Comparison of ENCODE assay signal across 15 cellular contexts in genomic region chr13:33388254-33388998, GRCh38.
DNase-seq lines count a peak whose midpoint lies in the region; ATAC-seq, FAIRE-seq and TF ChIP-seq lines count a peak whose summit lies in the region.
"Had no signal": no experiment of that assay in that cellular context is flagged by ENCODE, and none has a peak within 500 bp of the region (broad histone marks: within the 10 kb centered on the region; RNA-seq: fewer than 3 reads in every experiment).

No MANE protein-coding gene starts in this region.

- H3K36me3 ChIP-seq in adipocyte (ENCODE audit: control insufficient read depth, insufficient read depth, low read length, severe bottlenecking) (no peaks in the 10 kb centered on the region), mucosa of descending colon (ENCODE audit: low read depth) (no peaks in the 10 kb centered on the region)

- H3K9me3 ChIP-seq in adipocyte (ENCODE audit: control insufficient read depth, low read length) (no peaks in the 10 kb centered on the region), mucosa of descending colon (no peaks in the 10 kb centered on the region)

- FAIRE-seq in frontal cortex (lab: Jason Lieb, UNC), result no peak

- H3K4me3 ChIP-seq in GM12865 (ENCODE audit: low read depth, low read length), result no peak overlapping the region
- no peak overlapping the region for H3K4me3 ChIP-seq in adipocyte (ENCODE audit: low read length)
- no peak overlapping the region for H3K4me3 ChIP-seq in mucosa of descending colon

- DNase-seq in GM12865 (ENCODE audit: low read depth), result peak; percentile 5
- peak; percentile 47 for DNase-seq in HT-29 (ENCODE audit: low spot score)
- peak; percentile 2 for DNase-seq in adipocyte (ENCODE audit: low read depth)
- no peak for DNase-seq in mucosa of descending colon
- DNase-seq in amygdala (lab: John Stamatoyannopoulos, UW), result no peak
- DNase-seq in frontal cortex (ENCODE audit: low spot score in 2 of 2), result no peak
- DNase-seq: activated CD4-positive, alpha-beta T cell treated with anti-CD3 and anti-CD28 coated beads, Interleukin-2, amount 50 U/mL, for 4 hours; activated gamma-delta T cell treated with Interleukin-2 at 50 U/mL for 16 hours; caudate nucleus; CD8-positive, alpha-beta memory T cell; NCI-H446 treated with DMSO at 0.1 percent for 48 hours; stimulated activated naive CD4-positive, alpha-beta T cell treated with Interleukin-2 at 50 U/mL for 16 hours; SW 1271 had no signal

- TF ChIP-seq CTCF in GM12865 (IDR thresholded peaks at IDR 0.05; ENCODE audit: insufficient read depth, low read depth, low read length, missing control alignments), result no peak
- TF ChIP-seq CTCF in mucosa of descending colon (IDR thresholded peaks at IDR 0.05), result no peak

- H3K27me3 ChIP-seq in adipocyte (replicated peaks; ENCODE audit: control insufficient read depth, insufficient read depth, low read length), result no peaks in the 10 kb centered on the region

- intact Hi-C loops in mucosa of descending colon (cut with DNase I, micrococcal nuclease), result no loop called here

- ATAC-seq in mucosa of descending colon (peak; percentile 79), GM19324 (IDR thresholded peaks at IDR 0.05; ENCODE audit: low FRiP score, unreplicated experiment) (no peak), GM21786 (IDR thresholded peaks at IDR 0.05; ENCODE audit: unreplicated experiment) (no peak)

- H3K4me1 ChIP-seq in adipocyte (ENCODE audit: control insufficient read depth, insufficient read depth, low read length) (no peaks in the 10 kb centered on the region), mucosa of descending colon (ENCODE audit: low read depth) (peaks cover 5% of the 10 kb centered on the region)

- no peak overlapping the region for H3K9ac ChIP-seq in adipocyte (ENCODE audit: low read length)

Comparison
In these comparisons a context has a peak if more than half of its experiments do, and no peak if none do; other contexts are left out.
1. DNase-seq: peak in GM12865 (single experiment), HT-29 (single experiment) and adipocyte (single experiment); none in mucosa of descending colon (0 of 3), amygdala (0 of 56) and frontal cortex (0 of 2).